ENCODE assay signal across 8 cellular contexts in genomic region chr4:30720656-30721352, GRCh38. TPM values are rescaled to one million over a fixed set of nuclear protein-coding genes. Genes with fewer than 3 reads are reported as not detected.
A peak's percentile ranks its signal among the peaks of the same experiment; 100 is the strongest.
DNase-seq lines count a peak whose midpoint lies in the region; ATAC-seq and TF ChIP-seq lines count a peak whose summit lies in the region.

No MANE protein-coding gene starts in this region.

- H3K36me3 ChIP-seq in ectodermal cell (ENCODE audit: control insufficient read depth, insufficient read depth, low read length), result no peaks in the 10 kb centered on the region
- H3K36me3 ChIP-seq in lower lobe of right lung, result no peaks in the 10 kb centered on the region
- H3K36me3 ChIP-seq in thyroid gland, result no peaks in the 10 kb centered on the region

- no peak for TF ChIP-seq POLR2A in thyroid gland (IDR thresholded peaks at IDR 0.05)

- H3K27ac ChIP-seq in ectodermal cell (ENCODE audit: insufficient read depth, low read depth, low read length, poor library complexity, severe bottlenecking) (no peak overlapping the region), lower lobe of right lung (no peak overlapping the region), thyroid gland (peak overlapping the region; percentile 20 to 71 (median 42))

- H3K4me3 ChIP-seq in ectodermal cell (ENCODE audit: insufficient read depth, low read depth, low read length) (peak overlapping the region; percentile 48), lower lobe of right lung (peak overlapping the region; percentile 60), thyroid gland (replicated peaks in 1 of 3) (peak overlapping the region; percentile 7 to 65 (median 45))

- intact Hi-C loops in lower lobe of right lung (cut with DNase I) (no loop called here), thyroid gland (cut with DNase I) (loop anchor here (10.0 kb wide), 1 partner anchor 54 kb away; no protein-coding TSS in a partner anchor)

- H3K4me1 ChIP-seq in ectodermal cell (ENCODE audit: control insufficient read depth, insufficient read depth, low read length) (peaks cover 10% of the 10 kb centered on the region), lower lobe of right lung (peaks cover 46% of the 10 kb centered on the region), thyroid gland (peaks cover 10 to 13% of the 10 kb centered on the region in 2 donors)

- ATAC-seq in lower lobe of right lung (peak; percentile 4 to 6), GM21576 (IDR thresholded peaks at IDR 0.05; ENCODE audit: unreplicated experiment) (no peak), GM18909 (IDR thresholded peaks at IDR 0.05; ENCODE audit: poor library complexity, unreplicated experiment) (no peak)

- 0% methylated on average over 45 to 50 of the region's 51 CpGs for WGBS in ectodermal cell, 2 experiments
- 0% methylated on average over 23 to 34 of the region's 51 CpGs for WGBS in thyroid gland, 2 donors

- H3K9me3 ChIP-seq in ectodermal cell (ENCODE audit: control insufficient read depth, low read length), result no peaks in the 10 kb centered on the region
- no peaks in the 10 kb centered on the region for H3K9me3 ChIP-seq in lower lobe of right lung
- H3K9me3 ChIP-seq in thyroid gland, result no peaks in the 10 kb centered on the region

- TF ChIP-seq CTCF in lower lobe of right lung (IDR thresholded peaks at IDR 0.05), result no peak
- peak in 1 of 6 experiments; percentile 13 for TF ChIP-seq CTCF in thyroid gland (IDR thresholded peaks at IDR 0.05)

- peaks cover 47% of the 10 kb centered on the region for H3K27me3 ChIP-seq in ectodermal cell (ENCODE audit: control insufficient read depth, insufficient read depth, low read length, poor library complexity, severe bottlenecking)
- H3K27me3 ChIP-seq in lower lobe of right lung (ENCODE audit: low read depth), result peaks cover 63% of the 10 kb centered on the region
- no peaks in the 10 kb centered on the region for H3K27me3 ChIP-seq in thyroid gland

- DNase-seq in GM03348 (ENCODE audit: low spot score) (peak; percentile 60), OCI-M1 (lab: John Stamatoyannopoulos, UW) (peak; percentile 68), lower lobe of right lung (no peak), thyroid gland (peak; percentile 53 to 57), cerebellar cortex (ENCODE audit: low spot score) (no peak)

RNA-seq across cellular contexts. Expression of gene PCDH7, which starts 0.6 kb away (rescaled TPM):
- polyA plus RNA-seq in ectodermal cell (2013, experiment 1 of 4), result 14.6 TPM
- 12.1 TPM for polyA plus RNA-seq in ectodermal cell (2013, experiment 2 of 4)
- polyA plus RNA-seq in ectodermal cell (2013, experiment 3 of 4), result 11.7 TPM
- 13.4 TPM for polyA plus RNA-seq in ectodermal cell (2013, experiment 4 of 4)
- 4.7 TPM for total RNA-seq in lower lobe of right lung
- 10 to 100 TPM; 12.6 to 55.0 (median 40.0) TPM for total RNA-seq in thyroid gland

Comparison
In these comparisons a context has a peak if more than half of its experiments do, and no peak if none do; other contexts are left out.
1. DNase-seq: peak in GM03348 (single experiment), OCI-M1 (single experiment) and thyroid gland (2 of 2); none in lower lobe of right lung (single experiment) and cerebellar cortex (single experiment).
2. H3K27ac ChIP-seq: peak in thyroid gland (3 of 3); none in ectodermal cell (single experiment) and lower lobe of right lung (single experiment).
3. ATAC-seq: peak in lower lobe of right lung (2 of 2); none in GM21576 (single experiment) and GM18909 (single experiment).
4. Peak in every context shown above with its lines, with median percentiles within 50 percentile points of each other: H3K4me3 ChIP-seq.